In the genomic region with DNA sequence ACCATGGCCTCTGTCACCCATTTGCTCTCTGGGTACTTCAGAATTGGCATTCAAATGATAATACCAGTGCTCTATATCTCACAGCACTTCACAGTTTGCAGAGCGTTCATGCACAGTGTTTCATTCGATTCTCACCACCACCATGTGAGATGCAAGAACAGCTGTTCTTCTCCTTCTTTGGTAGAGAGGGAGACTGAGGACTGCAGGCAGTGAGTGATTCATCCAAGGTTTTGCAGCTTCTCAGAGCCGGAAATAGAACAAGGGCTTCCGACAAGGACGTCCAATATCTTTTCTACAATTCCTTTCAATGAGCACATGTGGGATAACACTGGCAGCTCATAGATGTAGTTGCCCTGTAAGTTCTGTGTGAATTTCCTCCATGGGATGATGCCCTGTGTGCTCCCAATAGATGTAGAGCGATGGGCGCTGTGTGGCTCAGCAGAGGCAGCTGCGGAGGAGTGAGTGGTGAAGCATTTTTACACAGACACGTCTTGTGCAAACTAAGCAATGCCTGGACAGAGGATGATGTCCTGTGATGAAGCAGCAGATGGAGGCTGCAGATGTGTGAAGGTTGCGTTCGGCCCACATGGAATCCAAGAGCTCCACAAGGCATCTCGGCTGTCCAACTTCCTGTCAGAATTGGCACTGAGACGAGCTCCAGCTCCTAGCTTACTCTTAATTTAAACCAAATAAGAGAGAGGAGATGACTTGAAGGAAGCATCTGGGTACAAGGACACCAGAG, we compare ENCODE assay signal across 1 cellular context.
TF ChIP-seq lines count a peak whose summit lies in the region.

No MANE protein-coding gene starts in this region.

TF ChIP-seq in K562, 482 proteins besides CTCF, POLR2A, EP300 and RAD21:
- TF ChIP-seq CXXC5 (CRISPR knock-in tag; IDR thresholded peaks at IDR 0.05) (no peak), DACH1 (IDR thresholded peaks at IDR 0.05; ENCODE audit: partially characterized antibody) (peak; percentile 11)
- TF ChIP-seq, protein P1, sequence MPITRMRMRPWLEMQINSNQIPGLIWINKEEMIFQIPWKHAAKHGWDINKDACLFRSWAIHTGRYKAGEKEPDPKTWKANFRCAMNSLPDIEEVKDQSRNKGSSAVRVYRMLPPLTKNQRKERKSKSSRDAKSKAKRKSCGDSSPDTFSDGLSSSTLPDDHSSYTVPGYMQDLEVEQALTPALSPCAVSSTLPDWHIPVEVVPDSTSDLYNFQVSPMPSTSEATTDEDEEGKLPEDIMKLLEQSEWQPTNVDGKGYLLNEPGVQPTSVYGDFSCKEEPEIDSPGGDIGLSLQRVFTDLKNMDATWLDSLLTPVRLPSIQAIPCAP (CRISPR knock-in tag; IDR thresholded peaks at IDR 0.05; ENCODE audit: borderline replicate concordance) = no peak
